Comparison of ENCODE assay signal across 8 cellular contexts in genomic region chr11:59810911-59811259, GRCh38. TPM values are rescaled to one million over a fixed set of nuclear protein-coding genes. Genes with fewer than 3 reads are reported as not detected.
A peak's percentile ranks its signal among the peaks of the same experiment; 100 is the strongest.
DNase-seq lines count a peak whose midpoint lies in the region; ATAC-seq, FAIRE-seq and TF ChIP-seq lines count a peak whose summit lies in the region.

No MANE protein-coding gene starts in this region.

- H3K4me1 ChIP-seq in OCI-LY7 (ENCODE audit: insufficient read depth, low read length, poor library complexity, severe bottlenecking) = peaks cover 59% of the 10 kb centered on the region
- H3K4me1 ChIP-seq in psoas muscle = peaks cover 8% of the 10 kb centered on the region
- H3K4me1 ChIP-seq in mucosa of descending colon (ENCODE audit: low read depth) = peaks cover 8% of the 10 kb centered on the region

- POLR2A ChIA-PET in OCI-LY7 (lab: Charles Lee) = interaction anchor here (0.6 to 2.6 kb wide), 4 partner anchors 11 to 666 kb away, joined by 3 to 6 read pairs (median 4); no protein-coding TSS in a partner anchor

- H3K36me3 ChIP-seq in OCI-LY7 (ENCODE audit: insufficient read depth, low read length) = peaks cover 37% of the 10 kb centered on the region
- H3K36me3 ChIP-seq in psoas muscle (ENCODE audit: insufficient read depth in 1 of 2, low read depth in 1 of 2) = peaks cover under 1 to 32% of the 10 kb centered on the region in 2 donors
- H3K36me3 ChIP-seq in mucosa of descending colon (ENCODE audit: low read depth) = no peaks in the 10 kb centered on the region

- CTCF ChIA-PET in OCI-LY7 (lab: Charles Lee; ENCODE audit: unreplicated experiment) = no interaction called here

- H3K4me3 ChIP-seq in GM12865 (ENCODE audit: low read depth, low read length) = peak overlapping the region; percentile 67
- peak overlapping the region; percentile 98 for H3K4me3 ChIP-seq in OCI-LY7 (ENCODE audit: low read depth, low read length, poor library complexity, severe bottlenecking)
- H3K4me3 ChIP-seq in epithelial cell of proximal tubule (ENCODE audit: low read depth, low read length) = peak overlapping the region; percentile 97
- peak overlapping the region; percentile 81 for H3K4me3 ChIP-seq in psoas muscle
- no peak overlapping the region for H3K4me3 ChIP-seq in mucosa of descending colon

- H3K9me2 ChIP-seq in OCI-LY7 (ENCODE audit: insufficient read depth, low read length) = no peaks in the 10 kb centered on the region

- no peaks in the 10 kb centered on the region for H3K27me3 ChIP-seq in psoas muscle (ENCODE audit: insufficient read depth in 3 of 3, low read length in 2 of 3)

- DNase-seq in GM12865 (ENCODE audit: low read depth) (no peak), OCI-LY7 (ENCODE audit: low spot score) (no peak), epithelial cell of proximal tubule (ENCODE audit: low read depth) (no peak), psoas muscle (no peak), mucosa of descending colon (no peak), hepatic stellate cell (ENCODE audit: low spot score) (no peak), RCC 7860 (ENCODE audit: low spot score) (no peak)

- H3K4me2 ChIP-seq in OCI-LY7 (ENCODE audit: low read length) = peak overlapping the region; percentile 66

- H3K9me3 ChIP-seq in OCI-LY7 (ENCODE audit: low read length) (no peaks in the 10 kb centered on the region), psoas muscle (no peaks in the 10 kb centered on the region), mucosa of descending colon (no peaks in the 10 kb centered on the region)

- no TSS peak for BruUV-seq in OCI-LY7 (replicated peaks; lab: Mats Ljungman, UMichigan)

- ATAC-seq in psoas muscle = no peak
- ATAC-seq in mucosa of descending colon = no peak
- no peak for ATAC-seq in HG02973 (IDR thresholded peaks at IDR 0.05; ENCODE audit: unreplicated experiment)

- no peak for FAIRE-seq in RCC 7860 (lab: Jason Lieb, UNC)

- H4K20me1 ChIP-seq in OCI-LY7 (ENCODE audit: insufficient read depth, low read length) = peaks cover 8% of the 10 kb centered on the region; the same call in 1 of the 2 replicates

- WGBS in psoas muscle, 3 donors = 10 to 14% (median 13%) methylated on average over 8 of the region's 8 CpGs

- H3K27ac ChIP-seq in OCI-LY7 (ENCODE audit: low read depth, low read length, poor library complexity, severe bottlenecking) (peak overlapping the region; percentile 80), psoas muscle (peak overlapping the region; percentile 80)

- H3K79me2 ChIP-seq in OCI-LY7 (ENCODE audit: insufficient read depth, low read depth, low read length) = peaks cover 41% of the 10 kb centered on the region

- intact Hi-C loops in OCI-LY7 (cut with micrococcal nuclease; ENCODE audit: unreplicated experiment) (loop anchor here (2.0 to 10.0 kb wide), 5 partner anchors 56 to 666 kb away; partner anchors contain the start of genes FAM111A, PATL1 and STX3), psoas muscle (cut with DNase I) (no loop called here), mucosa of descending colon (cut with DNase I, micrococcal nuclease) (no loop called here)

- peak overlapping the region; percentile 88 for H2AFZ ChIP-seq in OCI-LY7 (ENCODE audit: low read length)

- TF ChIP-seq CTCF in GM12865 (IDR thresholded peaks at IDR 0.05; ENCODE audit: insufficient read depth, low read depth, low read length, missing control alignments) (no peak), OCI-LY7 (conservative IDR thresholded peaks at IDR 0.05; ENCODE audit: low read length) (no peak), epithelial cell of proximal tubule (conservative IDR thresholded peaks at IDR 0.05; ENCODE audit: low read depth, low read length) (no peak), psoas muscle (IDR thresholded peaks at IDR 0.05) (no peak), mucosa of descending colon (IDR thresholded peaks at IDR 0.05) (no peak)

RNA-seq across cellular contexts. Expression of gene MRPL16, which starts 0.3 kb away (rescaled TPM):
- 133 and 159 TPM in 2 replicates for total RNA-seq in OCI-LY7 (2014; rRNA removed; shearing (Covaris generic))
- total RNA-seq in OCI-LY7 (2022) (87.5 and 92.2 TPM in 2 replicates), epithelial cell of proximal tubule (76.9 and 92.6 TPM in 2 replicates), psoas muscle (10 to 100 TPM; 37.8 to 53.9 (median 50.4) TPM), mucosa of descending colon (10 to 100 TPM; 38.8 to 54.3 (median 51.5) TPM)
- 10 to 100 TPM; 50.2 to 92.7 (median 55.3) TPM for polyA plus RNA-seq in psoas muscle

RNA-seq across cellular contexts. Expression of gene CBLIF, which starts 34.4 kb away (rescaled TPM):
- not detected in 2 replicates for total RNA-seq in OCI-LY7 (2014; rRNA removed; shearing (Covaris generic))
- total RNA-seq in OCI-LY7 (2022) (not detected in 2 replicates), epithelial cell of proximal tubule (not detected in 2 replicates), psoas muscle (not detected), mucosa of descending colon (under 1 TPM in 2 of 3 donors, not detected in 1; 0.49 to 0.63 TPM)
- polyA plus RNA-seq in psoas muscle = under 1 TPM in 1 of 3 donors, not detected in 2; 0.05 TPM

RNA-seq across cellular contexts. Expression of gene TCN1, which starts 55.4 kb away (rescaled TPM):
- not detected in 2 replicates for total RNA-seq in OCI-LY7 (2014; rRNA removed; shearing (Covaris generic))
- total RNA-seq in OCI-LY7 (2022) = not detected in 2 replicates
- 0.80 and 1.3 TPM in 2 replicates for total RNA-seq in epithelial cell of proximal tubule
- total RNA-seq in psoas muscle = under 1 TPM in 1 of 4 donors, not detected in 3; 0.44 TPM
- not detected for polyA plus RNA-seq in psoas muscle
- total RNA-seq in mucosa of descending colon = 1 to 10 TPM in 1 of 3 donors, not detected in 2; 1.7 TPM

RNA-seq across cellular contexts. Expression of gene STX3, which starts 55.7 kb away (rescaled TPM):
- total RNA-seq in OCI-LY7 (2014; rRNA removed; shearing (Covaris generic)) = 20.2 and 27.2 TPM in 2 replicates
- 6.4 and 8.4 TPM in 2 replicates for total RNA-seq in OCI-LY7 (2022)
- total RNA-seq in epithelial cell of proximal tubule = 45.0 and 55.4 TPM in 2 replicates
- total RNA-seq in psoas muscle = 10 to 100 TPM in 1 of 4 donors, 1 to 10 TPM in 3; 7.3 to 11.1 (median 9.4) TPM
- polyA plus RNA-seq in psoas muscle = 1 to 10 TPM; 3.8 to 6.1 (median 4.7) TPM
- total RNA-seq in mucosa of descending colon = 100 to 1,000 TPM in 1 of 3 donors, 10 to 100 TPM in 2; 69.5 to 129 (median 96.1) TPM
